In genomic region chr7:141076377-141076776, GRCh38 we compare ENCODE assay signal across 11 cellular contexts. TPM values are rescaled to one million over a fixed set of nuclear protein-coding genes. Genes with fewer than 3 reads are reported as not detected.
DNase-seq lines count a peak whose midpoint lies in the region; ATAC-seq and TF ChIP-seq lines count a peak whose summit lies in the region.
"Had no signal": no experiment of that assay in that cellular context is flagged by ENCODE, and none has a peak within 500 bp of the region (broad histone marks: within the 10 kb centered on the region; RNA-seq: fewer than 3 reads in every experiment).

No MANE protein-coding gene starts in this region.

- no peaks in the 10 kb centered on the region for H3K36me3 ChIP-seq in MM.1S (replicated peaks; ENCODE audit: insufficient read depth, low read length)
- H3K36me3 ChIP-seq in parathyroid adenoma (ENCODE audit: control insufficient read depth, insufficient read depth, low read length) = no peaks in the 10 kb centered on the region

- H3K9me2 ChIP-seq in MM.1S (replicated peaks; ENCODE audit: insufficient read depth, low read length) = no peaks in the 10 kb centered on the region

- peaks cover 9% of the 10 kb centered on the region for H3K4me1 ChIP-seq in MM.1S (ENCODE audit: low read length)
- peaks cover 19% of the 10 kb centered on the region for H3K4me1 ChIP-seq in parathyroid adenoma

- no peak for ATAC-seq in GM19452 (IDR thresholded peaks at IDR 0.05; ENCODE audit: unreplicated experiment)
- ATAC-seq: activated CD8-positive, alpha-beta T cell treated with anti-CD3 and anti-CD28 coated beads, Interleukin-2, amount 10 ng/mL, durations not matched to agents 7 days and 5 days; stimulated activated effector memory CD8-positive, alpha-beta T cell treated with anti-CD3 and anti-CD28 coated beads, Interleukin-12 subunit alpha, Interleukin-12 subunit beta, amount 100 ng/mL, for 72 hours had no signal

- no peak for DNase-seq in MM.1S
- peak; percentile 72 for DNase-seq in NCI-H2227 treated with DMSO at 0.1 percent for 48 hours (lab: John Stamatoyannopoulos, UW)
- peak; percentile 79 for DNase-seq in cerebellum (ENCODE audit: low spot score)
- no peak for DNase-seq in LoVo (ENCODE audit: low spot score)
- no peak for DNase-seq in stimulated activated CD4-positive, alpha-beta T cell treated with anti-CD3 and anti-CD28 coated beads, Interleukin-2, amount 100 ng/mL, for 48 hours
- DNase-seq: activated CD8-positive, alpha-beta T cell treated with anti-CD3 and anti-CD28 coated beads, Interleukin-2, amount 10 ng/mL, durations not matched to agents 7 days and 5 days; effector CD8-positive, alpha-beta T cell had no signal

- H3K9ac ChIP-seq in MM.1S (ENCODE audit: low read length) (no peak overlapping the region), parathyroid adenoma (no peak overlapping the region)

- TF ChIP-seq CTCF in MM.1S (IDR thresholded peaks at IDR 0.05; ENCODE audit: low read length) = no peak
- TF ChIP-seq CTCF in parathyroid adenoma (IDR thresholded peaks at IDR 0.05) = no peak

- H3K79me2 ChIP-seq in MM.1S (ENCODE audit: low read length) = peaks cover 65% of the 10 kb centered on the region
- H3K79me2 ChIP-seq in parathyroid adenoma = peaks cover 41% of the 10 kb centered on the region
- H3K79me2 ChIP-seq: hepatocyte had no signal

- H3K9me3 ChIP-seq in MM.1S (replicated peaks; ENCODE audit: insufficient read depth, low read length) (no peaks in the 10 kb centered on the region), parathyroid adenoma (ENCODE audit: control insufficient read depth, low read length) (no peaks in the 10 kb centered on the region)

- H3K27ac ChIP-seq in MM.1S (ENCODE audit: low read length) (no peak overlapping the region), parathyroid adenoma (peak overlapping the region; percentile 9)
- H3K27ac ChIP-seq: hepatocyte had no signal

- no peaks in the 10 kb centered on the region for H3K27me3 ChIP-seq in MM.1S (replicated peaks; ENCODE audit: insufficient read depth, low read length)
- no peaks in the 10 kb centered on the region for H3K27me3 ChIP-seq in parathyroid adenoma (ENCODE audit: control insufficient read depth, insufficient read depth, low read length)

- peak overlapping the region; percentile 97; the same call in 1 of the 2 replicates for H3K4me2 ChIP-seq in MM.1S (ENCODE audit: low read depth, low read length)
- peak overlapping the region; percentile 41 for H3K4me2 ChIP-seq in parathyroid adenoma (ENCODE audit: low read length)
- H3K4me2 ChIP-seq: hepatocyte had no signal

- no peaks in the 10 kb centered on the region for H4K20me1 ChIP-seq in MM.1S (ENCODE audit: insufficient read depth, low read length)

- no peak overlapping the region for H2AFZ ChIP-seq in MM.1S (ENCODE audit: low read length)
- peak overlapping the region; percentile 6 for H2AFZ ChIP-seq in parathyroid adenoma
- H2AFZ ChIP-seq: hepatocyte had no signal

- H3K4me3 ChIP-seq in MM.1S (ENCODE audit: low read length) (no peak overlapping the region), parathyroid adenoma (ENCODE audit: low read depth, low read length) (peak overlapping the region; percentile 1)
- H3K4me3 ChIP-seq: hepatocyte had no signal

- 0 out of 2 replicates have a peak, but pooled peaks cover 9% of the 10 kb centered on the region for H3F3A ChIP-seq in MM.1S (ENCODE audit: insufficient read depth, low read length)

RNA-seq across cellular contexts. Expression of gene TMEM178B, which starts 2.5 kb away (rescaled TPM):
- 50.7 TPM for total RNA-seq in cerebellum

Comparison
In these comparisons a context has a peak if more than half of its experiments do, and no peak if none do; other contexts are left out.
1. DNase-seq: peak in NCI-H2227 treated with DMSO at 0.1 percent for 48 hours (single experiment) and cerebellum (single experiment); none in MM.1S (single experiment), LoVo (single experiment) and stimulated activated CD4-positive, alpha-beta T cell treated with anti-CD3 and anti-CD28 coated beads, Interleukin-2, amount 100 ng/mL, for 48 hours (0 of 2).